In the genomic region with DNA sequence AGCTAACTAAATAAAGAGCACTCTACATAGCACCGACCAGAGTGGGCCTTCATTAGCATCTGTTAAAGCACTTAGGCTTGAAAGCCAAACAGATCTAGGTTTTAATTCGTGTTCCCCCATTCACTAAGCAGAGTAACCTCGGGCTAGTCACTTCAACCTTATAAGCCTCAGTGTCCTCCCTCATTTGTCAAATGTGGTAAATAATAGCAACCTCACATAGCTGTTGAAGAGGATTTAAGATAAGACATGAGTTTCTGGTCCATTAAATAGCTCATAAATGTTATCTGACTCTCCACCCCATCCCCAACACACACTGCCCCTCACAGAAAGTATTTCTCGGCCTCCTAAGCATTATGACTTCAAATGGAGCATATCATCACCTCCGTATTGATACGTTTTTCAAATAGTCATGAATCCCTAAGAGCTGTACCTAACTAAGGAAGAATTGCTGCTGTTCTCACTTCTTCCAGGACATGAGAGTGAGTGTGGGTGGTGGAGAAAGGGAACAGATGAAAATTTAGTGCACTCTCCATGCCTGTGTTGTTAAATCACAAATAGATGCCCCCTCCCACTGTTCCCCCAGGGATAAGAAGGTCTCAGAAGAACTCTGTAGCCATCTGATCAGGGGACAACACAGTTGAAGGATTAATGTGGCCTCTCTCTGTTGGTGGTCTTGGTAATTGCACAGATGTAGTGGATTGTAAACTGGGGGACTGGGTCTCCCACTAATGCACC, we compare ENCODE assay signal across 10 cellular contexts.
"Had no signal": no experiment of that assay in that cellular context is flagged by ENCODE, and none has a peak within 500 bp of the region (broad histone marks: within the 10 kb centered on the region; RNA-seq: fewer than 3 reads in every experiment).

No MANE protein-coding gene starts in this region.

- ATAC-seq: activated CD4-positive, CD25-positive, alpha-beta regulatory T cell treated with anti-CD3 and anti-CD28 coated beads, Interleukin-2, amount 50 U/mL, for 24 hours; heart right ventricle; lower lobe of right lung had no signal

- DNase-seq: activated CD4-positive, alpha-beta T cell treated with anti-CD3 and anti-CD28 coated beads, Interleukin-2, amount 50 U/mL, for 4 hours; activated effector memory CD4-positive, alpha-beta T cell treated with Interleukin-2 at 50 U/mL for 16 hours; activated T-cell treated with anti-CD3 and anti-CD28 coated beads, Interleukin-2, amount 50 U/mL, for 24 hours; central memory CD4-positive, alpha-beta T cell; effector CD4-positive, alpha-beta T cell; heart right ventricle; lower lobe of right lung; ovary had no signal

- H3K9me3 ChIP-seq: heart right ventricle, lower lobe of right lung, ovary had no signal

- H3K36me3 ChIP-seq: ovary had no signal

- H3K27ac ChIP-seq: coronary artery, lower lobe of right lung, ovary had no signal

- H3K27me3 ChIP-seq: heart right ventricle, ovary had no signal

- H3K4me3 ChIP-seq: coronary artery, heart right ventricle, lower lobe of right lung, ovary had no signal
